In the genomic region with DNA sequence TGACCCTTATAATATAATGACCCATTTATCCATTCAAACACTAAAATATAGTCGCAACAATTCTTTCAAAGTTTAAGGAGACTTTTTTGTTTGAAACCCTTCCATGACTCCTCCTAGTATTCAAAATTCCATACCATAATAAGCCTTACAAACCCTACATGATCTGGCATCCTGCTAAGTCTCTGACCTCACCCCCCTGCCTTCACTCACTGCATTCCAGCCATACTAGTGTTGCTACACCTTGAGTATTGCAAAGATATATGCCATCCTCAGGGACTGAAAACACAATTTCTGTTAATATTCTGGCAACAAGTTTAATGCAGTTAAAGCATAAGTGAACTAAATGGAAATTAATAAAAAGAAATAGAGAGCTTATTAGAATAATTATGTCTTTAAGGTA, we compare ENCODE assay signal across 1 cellular context.
TF ChIP-seq lines count a peak whose summit lies in the region.

No MANE protein-coding gene starts in this region.

TF ChIP-seq in GM23338, 12 proteins besides CTCF, POLR2A, EP300 and RAD21 (continued from another document):
- no peak for TF ChIP-seq REST (IDR thresholded peaks at IDR 0.05; ENCODE audit: unreplicated experiment)
- no peak for TF ChIP-seq ZNF331 (CRISPR knock-in tag; IDR thresholded peaks at IDR 0.05; ENCODE audit: low read depth)
- no peak for TF ChIP-seq EZH2phosphoT487 (IDR thresholded peaks at IDR 0.05; ENCODE audit: unreplicated experiment)
- TF ChIP-seq STAT1 (IDR thresholded peaks at IDR 0.05; ENCODE audit: unreplicated experiment) = no peak
